Comparison of ENCODE assay signal across 8 cellular contexts in genomic region chr16:73713817-73714495, GRCh38.
DNase-seq lines count a peak whose midpoint lies in the region; ATAC-seq and TF ChIP-seq lines count a peak whose summit lies in the region.

No MANE protein-coding gene starts in this region.

- H3K27ac ChIP-seq in thoracic aorta, result no peak overlapping the region

- H3K9me3 Mint-ChIP-seq in activated CD8-positive, alpha-beta T cell treated with anti-CD3 and anti-CD28 coated beads for 36 hours, result no peaks in the 10 kb centered on the region
- H3K9me3 Mint-ChIP-seq in activated CD8-positive, alpha-beta T cell treated with anti-CD3 and anti-CD28 coated beads, Interleukin-2, amount 10 ng/mL, durations not matched to agents 7 days and 5 days (ENCODE audit: insufficient read depth), result no peaks in the 10 kb centered on the region
- H3K9me3 Mint-ChIP-seq in glutamatergic neuron (ENCODE audit: unreplicated experiment), result peaks cover 4% of the 10 kb centered on the region

- H3K36me3 ChIP-seq in thoracic aorta, result no peaks in the 10 kb centered on the region

- H3K27me3 Mint-ChIP-seq in activated CD8-positive, alpha-beta T cell treated with anti-CD3 and anti-CD28 coated beads for 36 hours, result no peaks in the 10 kb centered on the region
- no peaks in the 10 kb centered on the region for H3K27me3 Mint-ChIP-seq in activated CD8-positive, alpha-beta T cell treated with anti-CD3 and anti-CD28 coated beads, Interleukin-2, amount 10 ng/mL, durations not matched to agents 7 days and 5 days (ENCODE audit: low read depth)
- peaks cover 3% of the 10 kb centered on the region for H3K27me3 Mint-ChIP-seq in glutamatergic neuron (ENCODE audit: unreplicated experiment)

- peaks cover 13 to 34% of the 10 kb centered on the region in 2 donors for H3K4me1 ChIP-seq in thoracic aorta (ENCODE audit: control insufficient read depth in 1 of 2, low read depth in 2 of 2)

- DNase-seq in activated CD8-positive, alpha-beta T cell treated with anti-CD3 and anti-CD28 coated beads for 36 hours, result peak; percentile 5
- no peak for DNase-seq in activated CD8-positive, alpha-beta T cell treated with anti-CD3 and anti-CD28 coated beads, Interleukin-2, amount 10 ng/mL, durations not matched to agents 7 days and 5 days
- DNase-seq in OCI-M1 (lab: John Stamatoyannopoulos, UW) (peak; percentile 25), glutamatergic neuron (peak; percentile 51), thoracic aorta (ENCODE audit: low spot score) (no peak), SIG-M5 treated with dmso at 0.1 percent for 504 hours (lab: John Stamatoyannopoulos, UW; ENCODE audit: unreplicated experiment) (no peak)

- H3K4me1 Mint-ChIP-seq in activated CD8-positive, alpha-beta T cell treated with anti-CD3 and anti-CD28 coated beads for 36 hours (ENCODE audit: low read depth), result no peaks in the 10 kb centered on the region
- H3K4me1 Mint-ChIP-seq in activated CD8-positive, alpha-beta T cell treated with anti-CD3 and anti-CD28 coated beads, Interleukin-2, amount 10 ng/mL, durations not matched to agents 7 days and 5 days (ENCODE audit: low read depth), result no peaks in the 10 kb centered on the region
- H3K4me1 Mint-ChIP-seq in glutamatergic neuron (ENCODE audit: low read depth, unreplicated experiment), result peaks cover 56% of the 10 kb centered on the region

- intact Hi-C loops in activated CD8-positive, alpha-beta T cell treated with anti-CD3 and anti-CD28 coated beads for 36 hours (cut with micrococcal nuclease), result no loop called here

- no peak overlapping the region for H3K27ac Mint-ChIP-seq in activated CD8-positive, alpha-beta T cell treated with anti-CD3 and anti-CD28 coated beads for 36 hours
- no peak overlapping the region for H3K27ac Mint-ChIP-seq in activated CD8-positive, alpha-beta T cell treated with anti-CD3 and anti-CD28 coated beads, Interleukin-2, amount 10 ng/mL, durations not matched to agents 7 days and 5 days
- peak overlapping the region; percentile 2 for H3K27ac Mint-ChIP-seq in glutamatergic neuron (ENCODE audit: unreplicated experiment)

- POLR2A ChIA-PET in activated CD8-positive, alpha-beta T cell treated with anti-CD3 and anti-CD28 coated beads for 36 hours (lab: Charles Lee), result no interaction called here
- POLR2A ChIA-PET in activated CD8-positive, alpha-beta T cell treated with anti-CD3 and anti-CD28 coated beads, Interleukin-2, amount 10 ng/mL, durations not matched to agents 7 days and 5 days (lab: Charles Lee), result no interaction called here

- H3K9me3 ChIP-seq in thoracic aorta, result no peaks in the 10 kb centered on the region

- no peaks in the 10 kb centered on the region for H3K36me3 Mint-ChIP-seq in activated CD8-positive, alpha-beta T cell treated with anti-CD3 and anti-CD28 coated beads for 36 hours (ENCODE audit: low read depth)
- H3K36me3 Mint-ChIP-seq in activated CD8-positive, alpha-beta T cell treated with anti-CD3 and anti-CD28 coated beads, Interleukin-2, amount 10 ng/mL, durations not matched to agents 7 days and 5 days (ENCODE audit: low read depth), result no peaks in the 10 kb centered on the region
- no peaks in the 10 kb centered on the region for H3K36me3 Mint-ChIP-seq in glutamatergic neuron (ENCODE audit: unreplicated experiment)

- no peaks in the 10 kb centered on the region for H3K27me3 ChIP-seq in thoracic aorta (replicated peaks; ENCODE audit: insufficient read depth)

- no peak overlapping the region for H3K4me3 ChIP-seq in thoracic aorta

- TF ChIP-seq CTCF in activated CD8-positive, alpha-beta T cell treated with anti-CD3 and anti-CD28 coated beads for 36 hours (IDR thresholded peaks at IDR 0.05), result no peak
- TF ChIP-seq CTCF in glutamatergic neuron (IDR thresholded peaks at IDR 0.05; ENCODE audit: partially characterized antibody, unreplicated experiment), result peak; percentile 51
- peak; percentile 10 for TF ChIP-seq CTCF in thoracic aorta (IDR thresholded peaks at IDR 0.05)

- ATAC-seq in activated CD8-positive, alpha-beta T cell treated with anti-CD3 and anti-CD28 coated beads for 36 hours, result no peak
- no peak for ATAC-seq in activated CD8-positive, alpha-beta T cell treated with anti-CD3 and anti-CD28 coated beads, Interleukin-2, amount 10 ng/mL, durations not matched to agents 7 days and 5 days
- ATAC-seq in thoracic aorta (ENCODE audit: insufficient number of reproducible peaks, low FRiP score, low read depth), result no peak
- ATAC-seq in HG02870 (IDR thresholded peaks at IDR 0.05; ENCODE audit: unreplicated experiment), result no peak
- no peak for ATAC-seq in GM21737 (IDR thresholded peaks at IDR 0.05; ENCODE audit: unreplicated experiment)

- H3K4me3 Mint-ChIP-seq in activated CD8-positive, alpha-beta T cell treated with anti-CD3 and anti-CD28 coated beads for 36 hours, result no peak overlapping the region
- no peak overlapping the region for H3K4me3 Mint-ChIP-seq in activated CD8-positive, alpha-beta T cell treated with anti-CD3 and anti-CD28 coated beads, Interleukin-2, amount 10 ng/mL, durations not matched to agents 7 days and 5 days
- H3K4me3 Mint-ChIP-seq in glutamatergic neuron (ENCODE audit: unreplicated experiment), result peak overlapping the region; percentile 39

- CTCF ChIA-PET in activated CD8-positive, alpha-beta T cell treated with anti-CD3 and anti-CD28 coated beads for 36 hours (lab: Charles Lee), result no interaction called here
- CTCF ChIA-PET in activated CD8-positive, alpha-beta T cell treated with anti-CD3 and anti-CD28 coated beads, Interleukin-2, amount 10 ng/mL, durations not matched to agents 7 days and 5 days (lab: Charles Lee), result no interaction called here

Comparison
In these comparisons a context has a peak if more than half of its experiments do, and no peak if none do; other contexts are left out.
1. DNase-seq: peak in activated CD8-positive, alpha-beta T cell treated with anti-CD3 and anti-CD28 coated beads for 36 hours (single experiment), OCI-M1 (single experiment) and glutamatergic neuron (single experiment); none in activated CD8-positive, alpha-beta T cell treated with anti-CD3 and anti-CD28 coated beads, Interleukin-2, amount 10 ng/mL, durations not matched to agents 7 days and 5 days (single experiment), thoracic aorta (single experiment) and SIG-M5 treated with dmso at 0.1 percent for 504 hours (single experiment).